In genomic region chr19:18606281-18607221, GRCh38 we compare ENCODE assay signal across 2 cellular contexts.
TF ChIP-seq lines count a peak whose summit lies in the region.

CRLF1 (minus strand) TSS chr19:18606799; CDS start chr19:18606656, 143 bp downstream.

TF ChIP-seq in HepG2, 621 proteins besides CTCF, POLR2A, EP300 and RAD21 (continues in another document):
- TF ChIP-seq NKX3-1 (CRISPR knock-in tag; IDR thresholded peaks at IDR 0.05) = 0 out of 2 replicates have a peak, but pooled peaks have one; percentile 35
- TF ChIP-seq NFATC3 (CRISPR knock-in tag; IDR thresholded peaks at IDR 0.05) = no peak
- no peak for TF ChIP-seq HES4 (CRISPR knock-in tag; IDR thresholded peaks at IDR 0.05; ENCODE audit: borderline replicate concordance)
- no peak for TF ChIP-seq SNAPC4 (CRISPR knock-in tag; IDR thresholded peaks at IDR 0.05)
- TF ChIP-seq TAF15 (IDR thresholded peaks at IDR 0.05; ENCODE audit: low read depth, low read length, poor library complexity, severe bottlenecking) = no peak
- no peak for TF ChIP-seq ZNF552 (CRISPR knock-in tag; IDR thresholded peaks at IDR 0.05; ENCODE audit: borderline replicate concordance)
- TF ChIP-seq ZNF547 (CRISPR knock-in tag; IDR thresholded peaks at IDR 0.05) = 0 out of 2 replicates have a peak, but pooled peaks have one; percentile 2
- TF ChIP-seq POGZ (CRISPR knock-in tag; IDR thresholded peaks at IDR 0.05) = no peak
- TF ChIP-seq KDM6A (CRISPR knock-in tag; IDR thresholded peaks at IDR 0.05; ENCODE audit: low read depth) = no peak
- TF ChIP-seq ZNF563 (CRISPR knock-in tag; IDR thresholded peaks at IDR 0.05) = peak; percentile 11; the same call in 1 of the 2 replicates
- no peak for TF ChIP-seq YEATS2 (CRISPR knock-in tag; IDR thresholded peaks at IDR 0.05; ENCODE audit: borderline replicate concordance)
- no peak for TF ChIP-seq ZFP36 (IDR thresholded peaks at IDR 0.05; ENCODE audit: borderline replicate concordance, low read depth, low read length, partially characterized antibody)
- TF ChIP-seq ZNF251 (CRISPR knock-in tag; IDR thresholded peaks at IDR 0.05) = no peak
- TF ChIP-seq SIN3A (IDR thresholded peaks at IDR 0.05; ENCODE audit: borderline replicate concordance, low read depth, low read length) = peak; percentile 30; the same call in 1 of the 2 replicates
- no peak for TF ChIP-seq SP2 (CRISPR knock-in tag; IDR thresholded peaks at IDR 0.05)
- peak; percentile 79 for TF ChIP-seq ZNF777 (CRISPR knock-in tag; IDR thresholded peaks at IDR 0.05)
- TF ChIP-seq TIGD3 (CRISPR knock-in tag; IDR thresholded peaks at IDR 0.05; ENCODE audit: borderline replicate concordance) = no peak
- TF ChIP-seq SNRNP70 (IDR thresholded peaks at IDR 0.05; ENCODE audit: low read depth, low read length) = no peak
- TF ChIP-seq KDM5B (CRISPR knock-in tag; IDR thresholded peaks at IDR 0.05; ENCODE audit: borderline replicate concordance) = no peak
- TF ChIP-seq DNMT3B (CRISPR knock-in tag; conservative IDR thresholded peaks at IDR 0.05) = no peak
- TF ChIP-seq PCBP1 (IDR thresholded peaks at IDR 0.05; ENCODE audit: borderline replicate concordance, low read depth, low read length) = no peak
- no peak for TF ChIP-seq DNMT1 (CRISPR knock-in tag; IDR thresholded peaks at IDR 0.05)
- TF ChIP-seq ZNF770 (CRISPR knock-in tag; IDR thresholded peaks at IDR 0.05) = no peak
- TF ChIP-seq SIN3B (IDR thresholded peaks at IDR 0.05; ENCODE audit: low read length) = no peak
- no peak for TF ChIP-seq PHF20 (CRISPR knock-in tag; IDR thresholded peaks at IDR 0.05)

TF ChIP-seq in H1, 55 proteins besides CTCF, POLR2A, EP300 and RAD21:
- no peak for TF ChIP-seq GTF2F1 (IDR thresholded peaks at IDR 0.05; ENCODE audit: borderline replicate concordance, low read depth, low read length)
- peak; percentile 62; the same call in 1 of the 2 replicates for TF ChIP-seq SUZ12 (IDR thresholded peaks at IDR 0.05; ENCODE audit: low read length)
- peak; percentile 20 for TF ChIP-seq RNF2 (IDR thresholded peaks at IDR 0.05; ENCODE audit: borderline replicate concordance, low read depth, low read length, missing control alignments, poor library complexity, severe bottlenecking)
